ENCODE assay signal across 8 cellular contexts in genomic region chr20:4898282-4898681, GRCh38.
DNase-seq lines count a peak whose midpoint lies in the region; ATAC-seq and TF ChIP-seq lines count a peak whose summit lies in the region.

No MANE protein-coding gene starts in this region.

- no peak for ATAC-seq in HG02763 (IDR thresholded peaks at IDR 0.05; ENCODE audit: unreplicated experiment)
- ATAC-seq in GM19455 (IDR thresholded peaks at IDR 0.05; ENCODE audit: unreplicated experiment): no peak
- no peak for ATAC-seq in activated T-cell treated with anti-CD3 and anti-CD28 coated beads, Interleukin-2, amount 50 U/mL, for 4 hours

- peaks cover 40% of the 10 kb centered on the region for H3K36me3 Mint-ChIP-seq in activated T-cell treated with anti-CD3 and anti-CD28 coated beads, Interleukin-2, amount 50 U/mL, for 4 hours (ENCODE audit: insufficient read depth)

- no peaks in the 10 kb centered on the region for H3K27me3 Mint-ChIP-seq in activated T-cell treated with anti-CD3 and anti-CD28 coated beads, Interleukin-2, amount 50 U/mL, for 4 hours (ENCODE audit: low read depth)

- no peak for TF ChIP-seq CTCF in retinal pigment epithelial cell (conservative IDR thresholded peaks at IDR 0.05; ENCODE audit: low read depth, low read length)

- H3K9me3 Mint-ChIP-seq in activated T-cell treated with anti-CD3 and anti-CD28 coated beads, Interleukin-2, amount 50 U/mL, for 4 hours: no peaks in the 10 kb centered on the region

- no peak overlapping the region for H3K4me3 ChIP-seq in retinal pigment epithelial cell (ENCODE audit: low read length)

- no peak overlapping the region for H3K4me3 Mint-ChIP-seq in activated T-cell treated with anti-CD3 and anti-CD28 coated beads, Interleukin-2, amount 50 U/mL, for 4 hours

- peak; percentile 49 for DNase-seq in GDM1 (lab: John Stamatoyannopoulos, UW)
- peak; percentile 26 for DNase-seq in T1000 (lab: John Stamatoyannopoulos, UW)
- DNase-seq in glomerular visceral epithelial cell (ENCODE audit: extremely low spot score): peak; percentile 89
- DNase-seq in retinal pigment epithelial cell (ENCODE audit: low read depth): peak; percentile 84
- DNase-seq in activated CD4-positive, CD25-positive, alpha-beta regulatory T cell (lab: John Stamatoyannopoulos, UW): no peak
- DNase-seq in activated T-cell treated with anti-CD3 and anti-CD28 coated beads, Interleukin-2, amount 50 U/mL, for 4 hours: no peak

- H3K4me1 Mint-ChIP-seq in activated T-cell treated with anti-CD3 and anti-CD28 coated beads, Interleukin-2, amount 50 U/mL, for 4 hours (ENCODE audit: low read depth): no peaks in the 10 kb centered on the region

Comparison
In these comparisons a context has a peak if more than half of its experiments do, and no peak if none do; other contexts are left out.
1. DNase-seq: peak in GDM1 (single experiment), T1000 (single experiment), glomerular visceral epithelial cell (single experiment) and retinal pigment epithelial cell (single experiment); none in activated CD4-positive, CD25-positive, alpha-beta regulatory T cell (0 of 4) and activated T-cell treated with anti-CD3 and anti-CD28 coated beads, Interleukin-2, amount 50 U/mL, for 4 hours (single experiment).